In the genomic region with DNA sequence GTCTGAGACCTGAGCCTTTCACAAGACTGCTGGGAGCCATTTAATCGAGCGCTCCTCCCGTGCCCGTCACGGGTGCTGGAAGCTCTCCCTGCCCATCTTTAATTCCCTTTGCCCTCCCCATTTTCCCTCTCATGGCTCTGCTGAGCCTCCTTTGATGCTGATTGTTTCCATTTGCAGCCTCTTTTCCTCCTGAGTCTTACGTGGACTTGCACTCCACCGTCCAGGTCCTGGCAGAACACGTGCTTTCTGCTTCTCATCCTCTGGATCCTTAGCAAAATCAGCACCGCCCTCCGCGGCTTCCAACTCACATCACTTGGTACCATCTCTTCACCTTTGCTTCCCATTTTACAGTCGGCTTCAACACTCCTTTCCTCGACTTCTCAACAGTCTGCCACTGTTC, we compare ENCODE assay signal across 20 cellular contexts. TPM values are rescaled to one million over a fixed set of nuclear protein-coding genes. Genes with fewer than 3 reads are reported as not detected.
DNase-seq lines count a peak whose midpoint lies in the region; ATAC-seq and TF ChIP-seq lines count a peak whose summit lies in the region.
"Had no signal": no experiment of that assay in that cellular context is flagged by ENCODE, and none has a peak within 500 bp of the region (broad histone marks: within the 10 kb centered on the region; RNA-seq: fewer than 3 reads in every experiment).

No MANE protein-coding gene starts in this region.

- H3K4me3 Mint-ChIP-seq in activated naive CD4-positive, alpha-beta T cell treated with anti-CD3 and anti-CD28 coated beads, Interleukin-2, amount 50 U/mL, for 24 hours: peak overlapping the region; percentile 30
- H3K4me3 Mint-ChIP-seq: CD4-positive, alpha-beta T cell; H9 had no signal

- no peaks in the 10 kb centered on the region for H3K27me3 Mint-ChIP-seq in activated naive CD4-positive, alpha-beta T cell treated with anti-CD3 and anti-CD28 coated beads, Interleukin-2, amount 50 U/mL, for 24 hours
- H3K27me3 Mint-ChIP-seq: CD4-positive, alpha-beta T cell had no signal

- no peaks in the 10 kb centered on the region for H3K9me3 Mint-ChIP-seq in activated naive CD4-positive, alpha-beta T cell treated with anti-CD3 and anti-CD28 coated beads, Interleukin-2, amount 50 U/mL, for 24 hours
- no peaks in the 10 kb centered on the region for H3K9me3 Mint-ChIP-seq in activated naive CD4-positive, alpha-beta T cell treated with anti-CD3 and anti-CD28 coated beads, Interleukin-2, amount 50 U/mL, for 72 hours
- H3K9me3 Mint-ChIP-seq: CD4-positive, alpha-beta T cell; H9 had no signal

- no peak for TF ChIP-seq CTCF in coronary artery (IDR thresholded peaks at IDR 0.05)
- no peak for TF ChIP-seq CTCF in foreskin fibroblast (IDR thresholded peaks at IDR 0.05; ENCODE audit: low read depth, low read length)

- ATAC-seq in activated naive CD4-positive, alpha-beta T cell treated with anti-CD3 and anti-CD28 coated beads, Interleukin-2, amount 50 U/mL, for 72 hours: no peak
- ATAC-seq in sciatic nerve (no peak), HG02840 (IDR thresholded peaks at IDR 0.05; ENCODE audit: low FRiP score, unreplicated experiment) (no peak)
- ATAC-seq: GM12878 had no signal

- peaks cover 3% of the 10 kb centered on the region for H3K4me1 Mint-ChIP-seq in activated naive CD4-positive, alpha-beta T cell treated with anti-CD3 and anti-CD28 coated beads, Interleukin-2, amount 50 U/mL, for 24 hours

- H3K4me1 ChIP-seq in Karpas-422 (ENCODE audit: low read length): no peaks in the 10 kb centered on the region

- H3K27ac Mint-ChIP-seq in activated naive CD4-positive, alpha-beta T cell treated with anti-CD3 and anti-CD28 coated beads, Interleukin-2, amount 50 U/mL, for 24 hours: no peak overlapping the region
- H3K27ac Mint-ChIP-seq in activated naive CD4-positive, alpha-beta T cell treated with anti-CD3 and anti-CD28 coated beads, Interleukin-2, amount 50 U/mL, for 72 hours: peak overlapping the region in 1 of 2 donors; percentile 53
- H3K27ac Mint-ChIP-seq: CD4-positive, alpha-beta T cell; H9 had no signal

- no peaks in the 10 kb centered on the region for H3K9me3 ChIP-seq in Karpas-422 (ENCODE audit: low read length)

- H3K36me3 ChIP-seq in Karpas-422 (ENCODE audit: insufficient read depth, low read length): no peaks in the 10 kb centered on the region

- H3K9ac ChIP-seq in Karpas-422 (ENCODE audit: low read length): no peak overlapping the region
- H3K9ac ChIP-seq: GM23248 had no signal

- no peaks in the 10 kb centered on the region for H3K9me2 ChIP-seq in Karpas-422 (replicated peaks; ENCODE audit: insufficient read depth, low read length)

- intact Hi-C loops in sciatic nerve (cut with DNase I): no loop called here

- H3K27ac ChIP-seq in Karpas-422 (ENCODE audit: low read length) (no peak overlapping the region), coronary artery (no peak overlapping the region)
- H3K27ac ChIP-seq: GM23248 had no signal

- H3K36me3 Mint-ChIP-seq in activated naive CD4-positive, alpha-beta T cell treated with anti-CD3 and anti-CD28 coated beads, Interleukin-2, amount 50 U/mL, for 24 hours: peaks cover 7% of the 10 kb centered on the region
- H3K36me3 Mint-ChIP-seq in activated naive CD4-positive, alpha-beta T cell treated with anti-CD3 and anti-CD28 coated beads, Interleukin-2, amount 50 U/mL, for 72 hours: no peaks in the 10 kb centered on the region

- no peak overlapping the region for H3K4me2 ChIP-seq in Karpas-422 (ENCODE audit: low read depth, low read length, poor library complexity, severe bottlenecking)

- H3K27me3 ChIP-seq in Karpas-422 (ENCODE audit: low read length): no peaks in the 10 kb centered on the region

- H2AFZ ChIP-seq in Karpas-422 (ENCODE audit: low read length): no peak overlapping the region
- H2AFZ ChIP-seq: GM23248 had no signal

- H3K4me3 ChIP-seq in Karpas-422 (ENCODE audit: low read length) (no peak overlapping the region), coronary artery (no peak overlapping the region), foreskin fibroblast (ENCODE audit: low read depth in 1 of 2, low read length in 2 of 2) (no peak overlapping the region)
- H3K4me3 ChIP-seq: GM12878, GM23248 had no signal

- DNase-seq in activated naive CD4-positive, alpha-beta T cell treated with anti-CD3 and anti-CD28 coated beads, Interleukin-2, amount 50 U/mL, for 72 hours (ENCODE audit: low spot score in 2 of 2): no peak
- DNase-seq in Karpas-422 (peak; percentile 27), coronary artery (ENCODE audit: low spot score) (peak; percentile 62), sciatic nerve (ENCODE audit: low spot score) (peak; percentile 9), NCI-H345 treated with DMSO at 0.1 percent for 48 hours (lab: John Stamatoyannopoulos, UW; ENCODE audit: unreplicated experiment) (no peak), foreskin fibroblast (no peak)
- DNase-seq: 8988T; AML-193; C1 segment of cervical spinal cord; Calu3; CD4-positive, alpha-beta T cell; DMS 273 treated with DMSO at 0.1 percent for 48 hours; DMS79; GM23248 had no signal

- H3K79me2 ChIP-seq in Karpas-422 (ENCODE audit: low read length): no peaks in the 10 kb centered on the region

- 0 out of 2 replicates have a peak, but pooled peaks cover 3% of the 10 kb centered on the region for H4K20me1 ChIP-seq in Karpas-422 (ENCODE audit: insufficient read depth, low read depth, low read length)

RNA-seq across cellular contexts. Expression of gene IFT27, which starts 7.3 kb away (rescaled TPM):
- 10 to 100 TPM; 20.8 to 23.3 TPM for total RNA-seq in activated naive CD4-positive, alpha-beta T cell treated with anti-CD3 and anti-CD28 coated beads, Interleukin-2, amount 50 U/mL, for 72 hours
- 10.9 and 21.2 TPM in 2 replicates for total RNA-seq in Karpas-422 (2014; rRNA removed; shearing (Covaris generic); ENCODE audit: low replicate concordance)
- 23.9 TPM for total RNA-seq in sciatic nerve

RNA-seq across cellular contexts. Expression of gene PVALB, which starts 48.2 kb away (rescaled TPM):
- total RNA-seq in activated naive CD4-positive, alpha-beta T cell treated with anti-CD3 and anti-CD28 coated beads, Interleukin-2, amount 50 U/mL, for 72 hours: not detected
- total RNA-seq in Karpas-422 (2014; rRNA removed; shearing (Covaris generic); ENCODE audit: low replicate concordance): not detected in 2 replicates
- total RNA-seq in sciatic nerve: not detected
- total RNA-seq: Calu3; CD4-positive, alpha-beta T cell; G401; GM12878; GM23248; HT-29 had no signal

Comparison
In these comparisons a context has a peak if more than half of its experiments do, and no peak if none do; other contexts are left out.
1. DNase-seq: peak in Karpas-422 (single experiment), coronary artery (single experiment) and sciatic nerve (single experiment); none in activated naive CD4-positive, alpha-beta T cell treated with anti-CD3 and anti-CD28 coated beads, Interleukin-2, amount 50 U/mL, for 72 hours (0 of 2), NCI-H345 treated with DMSO at 0.1 percent for 48 hours (single experiment) and foreskin fibroblast (0 of 2).